9 cellular contexts compared by ENCODE assay signal in the genomic region with DNA sequence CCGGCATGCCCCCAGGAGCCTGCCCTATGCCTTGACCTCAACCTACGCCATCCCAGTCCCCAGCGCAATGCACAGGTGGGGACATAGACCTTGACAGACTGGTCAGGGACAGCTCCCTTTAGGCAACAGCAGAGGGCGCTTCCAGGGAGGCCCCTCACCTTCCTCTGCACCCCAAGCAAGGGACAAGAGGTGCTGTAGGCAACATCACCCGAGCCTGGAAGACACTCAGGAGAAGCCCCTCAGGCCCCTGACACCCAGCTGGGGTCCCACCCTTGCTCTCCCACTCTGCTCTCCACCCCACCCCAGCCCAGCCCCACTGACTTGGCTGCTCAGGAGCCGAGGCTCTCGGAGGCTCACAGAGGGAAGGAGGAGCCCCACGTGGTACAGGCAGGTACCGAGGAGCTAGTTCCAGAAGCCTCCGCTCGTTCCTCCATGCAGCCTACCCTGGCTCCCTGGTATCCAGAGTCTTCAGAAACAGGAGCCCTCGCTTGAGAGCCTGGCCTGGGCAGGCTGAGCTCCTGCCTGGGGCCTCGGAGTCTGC. TPM values are rescaled to one million over a fixed set of nuclear protein-coding genes. Genes with fewer than 3 reads are reported as not detected.
DNase-seq lines count a peak whose midpoint lies in the region; ATAC-seq and TF ChIP-seq lines count a peak whose summit lies in the region.
"Had no signal": no experiment of that assay in that cellular context is flagged by ENCODE, and none has a peak within 500 bp of the region (broad histone marks: within the 10 kb centered on the region; RNA-seq: fewer than 3 reads in every experiment).

No MANE protein-coding gene starts in this region.

- H3K27me3 ChIP-seq in OCI-LY3 (ENCODE audit: low read depth, low read length), result no peaks in the 10 kb centered on the region
- peaks cover 37% of the 10 kb centered on the region for H3K27me3 ChIP-seq in fibroblast of lung (ENCODE audit: control insufficient read depth, insufficient read depth, low read length)

- intact Hi-C loops in sciatic nerve (cut with DNase I), result no loop called here

- H3K36me3 ChIP-seq in OCI-LY3 (replicated peaks; ENCODE audit: low read depth, low read length) (no peaks in the 10 kb centered on the region), fibroblast of lung (ENCODE audit: control insufficient read depth, insufficient read depth, low read length) (no peaks in the 10 kb centered on the region)

- TF ChIP-seq CTCF in AG09309 (IDR thresholded peaks at IDR 0.05; ENCODE audit: control insufficient read depth, insufficient read depth, low read depth, low read length, missing control alignments) (peak; percentile 54), OCI-LY3 (IDR thresholded peaks at IDR 0.05; ENCODE audit: low read depth, low read length) (peak; percentile 71), fibroblast of lung (conservative IDR thresholded peaks at IDR 0.05 in 1 of 2, IDR thresholded peaks at IDR 0.05 in 1 of 2; ENCODE audit: low read depth in 1 of 2, low read length in 2 of 2) (peak; percentile 16 to 25)

- H3K4me1 ChIP-seq in OCI-LY3 (ENCODE audit: low read length), result peaks cover 5% of the 10 kb centered on the region; the same call in 1 of the 2 replicates
- no peaks in the 10 kb centered on the region for H3K4me1 ChIP-seq in fibroblast of lung (ENCODE audit: control insufficient read depth, extremely low read depth, insufficient read depth, low read length)

- H3K9ac ChIP-seq in OCI-LY3 (ENCODE audit: low read length), result no peak overlapping the region
- no peak overlapping the region for H3K9ac ChIP-seq in fibroblast of lung (ENCODE audit: insufficient read depth, low read length)

- H3K9me3 ChIP-seq in OCI-LY3 (ENCODE audit: insufficient read depth, low read length) (no peaks in the 10 kb centered on the region), fibroblast of lung (ENCODE audit: control insufficient read depth, insufficient read depth, low read depth, low read length) (no peaks in the 10 kb centered on the region)

- H3K27ac ChIP-seq in OCI-LY3 (ENCODE audit: low read length), result no peak overlapping the region
- H3K27ac ChIP-seq in fibroblast of lung (ENCODE audit: insufficient read depth, low read length), result no peak overlapping the region

- DNase-seq in AG09309 (ENCODE audit: low read depth) (no peak), fibroblast of lung (ENCODE audit: low read depth in 2 of 2) (no peak), sciatic nerve (ENCODE audit: low spot score) (peak; percentile 47), mucosa of gallbladder (ENCODE audit: low spot score) (no peak), CD1c-positive myeloid dendritic cell (ENCODE audit: extremely low spot score) (no peak)

- H3K4me2 ChIP-seq in OCI-LY3 (ENCODE audit: low read length), result peak overlapping the region; percentile 80
- H3K4me2 ChIP-seq in fibroblast of lung (ENCODE audit: extremely low read depth, insufficient read depth, low read length), result no peak overlapping the region

- H3K79me2 ChIP-seq in OCI-LY3 (ENCODE audit: low read length), result no peaks in the 10 kb centered on the region
- H3K79me2 ChIP-seq in fibroblast of lung (ENCODE audit: control insufficient read depth, insufficient read depth, low read length), result no peaks in the 10 kb centered on the region

- H3K4me3 ChIP-seq in AG09309 (ENCODE audit: control insufficient read depth, low read depth, low read length), result no peak overlapping the region
- peak overlapping the region; percentile 68 for H3K4me3 ChIP-seq in OCI-LY3 (ENCODE audit: low read length)
- no peak overlapping the region for H3K4me3 ChIP-seq in fibroblast of lung (replicated peaks in 1 of 4; ENCODE audit: control extremely low read depth in 1 of 4, insufficient read depth in 1 of 4, low read depth in 3 of 4, low read length in 4 of 4)

- H4K20me1 ChIP-seq in OCI-LY3 (ENCODE audit: insufficient read depth, low read length) (no peaks in the 10 kb centered on the region), fibroblast of lung (ENCODE audit: control insufficient read depth, extremely low read depth, insufficient read depth, low read length) (no peaks in the 10 kb centered on the region)

- ATAC-seq in GM18502 (IDR thresholded peaks at IDR 0.05; ENCODE audit: poor library complexity, unreplicated experiment), result peak; percentile 46
- peak; percentile 13 for ATAC-seq in sciatic nerve
- no peak for ATAC-seq in GM21825 (IDR thresholded peaks at IDR 0.05; ENCODE audit: unreplicated experiment)

- peak overlapping the region; percentile 84 for H2AFZ ChIP-seq in OCI-LY3 (ENCODE audit: low read depth, low read length)
- no peak overlapping the region for H2AFZ ChIP-seq in fibroblast of lung (ENCODE audit: low read length)

RNA-seq across cellular contexts. Expression of gene WNT3A, which starts 2.4 kb away (rescaled TPM):
- total RNA-seq in fibroblast of lung (not detected in 2 replicates), sciatic nerve (not detected), mucosa of gallbladder (0.06 TPM)
- polyA plus RNA-seq in fibroblast of lung, result not detected in 2 replicates
- not detected in 2 replicates for polyA plus RNA-seq in fibroblast of lung (2012)
- not detected in 2 replicates for polyA minus RNA-seq in fibroblast of lung (ENCODE audit: low replicate concordance)
- total RNA-seq: dermis microvascular lymphatic vessel endothelial cell had no signal

RNA-seq across cellular contexts. Expression of gene WNT9A, which starts 56.7 kb away (rescaled TPM):
- total RNA-seq in fibroblast of lung (1.0 and 5.3 TPM in 2 replicates), sciatic nerve (11.4 TPM), mucosa of gallbladder (2.2 TPM)
- polyA plus RNA-seq in fibroblast of lung, result 1.0 and 2.7 TPM in 2 replicates
- 0.89 and 2.8 TPM in 2 replicates for polyA plus RNA-seq in fibroblast of lung (2012)
- polyA minus RNA-seq in fibroblast of lung (ENCODE audit: low replicate concordance), result 0.31 and 5.8 TPM in 2 replicates

Comparison
In these comparisons a context has a peak if more than half of its experiments do, and no peak if none do; other contexts are left out.
1. CTCF ChIP-seq: peak in every context shown above with its lines; median percentile 71 in OCI-LY3; 54 in AG09309; 20 in fibroblast of lung.